ENCODE assay signal across 14 cellular contexts in genomic region chr17:57684711-57685498, GRCh38.
A peak's percentile ranks its signal among the peaks of the same experiment; 100 is the strongest.
DNase-seq lines count a peak whose midpoint lies in the region; ATAC-seq, FAIRE-seq and TF ChIP-seq lines count a peak whose summit lies in the region.
"Had no signal": no experiment of that assay in that cellular context is flagged by ENCODE, and none has a peak within 500 bp of the region (broad histone marks: within the 10 kb centered on the region; RNA-seq: fewer than 3 reads in every experiment).

No MANE protein-coding gene starts in this region.

- ATAC-seq in naive thymus-derived CD8-positive, alpha-beta T cell: no peak
- ATAC-seq in body of pancreas: no peak
- ATAC-seq: K562 had no signal

- CTCF ChIA-PET in activated CD4-positive, alpha-beta memory T cell treated with anti-CD3 and anti-CD28 coated beads, Interleukin-2, amount 10 ng/mL, durations not matched to agents 7 days and 5 days (lab: Charles Lee): interaction anchor here (1.1 kb wide), 1 partner anchor 13 kb away, joined by 3 read pairs; no protein-coding TSS in a partner anchor
- CTCF ChIA-PET in activated CD4-positive, alpha-beta memory T cell treated with anti-CD3 and anti-CD28 coated beads for 36 hours (lab: Charles Lee): interaction anchor here (1.2 kb wide), 1 partner anchor 13 kb away, joined by 5 read pairs; no protein-coding TSS in a partner anchor

- H3K27ac ChIP-seq in endodermal cell (ENCODE audit: low read depth, low read length) (no peak overlapping the region), body of pancreas (no peak overlapping the region), thyroid gland (no peak overlapping the region)

- H3K27me3 ChIP-seq in endodermal cell (ENCODE audit: control insufficient read depth, insufficient read depth, low read length, poor library complexity, severe bottlenecking): no peaks in the 10 kb centered on the region
- no peaks in the 10 kb centered on the region for H3K27me3 ChIP-seq in body of pancreas
- no peaks in the 10 kb centered on the region for H3K27me3 ChIP-seq in thyroid gland

- H3K4me1 ChIP-seq in endodermal cell (ENCODE audit: control insufficient read depth, insufficient read depth, low read length): peaks cover 4% of the 10 kb centered on the region
- no peaks in the 10 kb centered on the region for H3K4me1 ChIP-seq in body of pancreas
- H3K4me1 ChIP-seq in thyroid gland: peaks cover 9 to 12% of the 10 kb centered on the region in 2 donors

- H3K36me3 Mint-ChIP-seq in activated CD4-positive, alpha-beta memory T cell treated with anti-CD3 and anti-CD28 coated beads, Interleukin-2, amount 10 ng/mL, durations not matched to agents 7 days and 5 days (ENCODE audit: low read depth): peaks cover 2% of the 10 kb centered on the region
- H3K36me3 Mint-ChIP-seq in activated CD4-positive, alpha-beta memory T cell treated with anti-CD3 and anti-CD28 coated beads for 36 hours: peaks cover 4% of the 10 kb centered on the region
- peaks cover 16% of the 10 kb centered on the region for H3K36me3 Mint-ChIP-seq in endodermal cell (ENCODE audit: low read depth)
- peaks cover 17% of the 10 kb centered on the region for H3K36me3 Mint-ChIP-seq in progenitor cell of endocrine pancreas (ENCODE audit: insufficient read depth)
- H3K36me3 Mint-ChIP-seq in naive thymus-derived CD8-positive, alpha-beta T cell: peaks cover 5 to 22% (median 12%) of the 10 kb centered on the region in 3 donors

- no peak overlapping the region for H3K4me3 Mint-ChIP-seq in activated CD4-positive, alpha-beta memory T cell treated with anti-CD3 and anti-CD28 coated beads, Interleukin-2, amount 10 ng/mL, durations not matched to agents 7 days and 5 days
- H3K4me3 Mint-ChIP-seq in activated CD4-positive, alpha-beta memory T cell treated with anti-CD3 and anti-CD28 coated beads for 36 hours: no peak overlapping the region
- H3K4me3 Mint-ChIP-seq in endodermal cell (no peak overlapping the region), progenitor cell of endocrine pancreas (ENCODE audit: low read depth) (no peak overlapping the region)
- no peak overlapping the region for H3K4me3 Mint-ChIP-seq in naive thymus-derived CD8-positive, alpha-beta T cell
- H3K4me3 Mint-ChIP-seq: CD14-positive monocyte had no signal

- no peak overlapping the region for H3K9ac ChIP-seq in endodermal cell (ENCODE audit: extremely low read depth, low read length, poor library complexity, severe bottlenecking)

- no peak overlapping the region for H3K27ac Mint-ChIP-seq in activated CD4-positive, alpha-beta memory T cell treated with anti-CD3 and anti-CD28 coated beads, Interleukin-2, amount 10 ng/mL, durations not matched to agents 7 days and 5 days
- no peak overlapping the region for H3K27ac Mint-ChIP-seq in activated CD4-positive, alpha-beta memory T cell treated with anti-CD3 and anti-CD28 coated beads for 36 hours
- H3K27ac Mint-ChIP-seq in endodermal cell (no peak overlapping the region), progenitor cell of endocrine pancreas (peak overlapping the region; percentile 51)
- H3K27ac Mint-ChIP-seq in naive thymus-derived CD8-positive, alpha-beta T cell: peak overlapping the region in 5 of 10 donors; percentile 15 to 72 (median 29)
- H3K27ac Mint-ChIP-seq: CD14-positive monocyte had no signal

- H3K9me3 ChIP-seq in endodermal cell (ENCODE audit: control insufficient read depth, low read length): peaks cover 6% of the 10 kb centered on the region
- no peaks in the 10 kb centered on the region for H3K9me3 ChIP-seq in body of pancreas
- H3K9me3 ChIP-seq in thyroid gland: no peaks in the 10 kb centered on the region

- H3K4me3 ChIP-seq in endodermal cell (ENCODE audit: low read length) (no peak overlapping the region), body of pancreas (no peak overlapping the region), thyroid gland (replicated peaks in 1 of 3) (no peak overlapping the region)
- H3K4me3 ChIP-seq: K562 had no signal

- 95 to 98% methylated on average over 6 to 13 of the region's 13 CpGs for WGBS in endodermal cell (ENCODE audit: insufficient coverage in 1 of 2, insufficient read length in 1 of 2), 2 experiments
- 85 to 87% methylated on average over 13 of the region's 13 CpGs for WGBS in body of pancreas, 2 donors
- 86 to 89% methylated on average over 13 of the region's 13 CpGs for WGBS in thyroid gland, 2 donors

- TF ChIP-seq CTCF in endodermal cell (conservative IDR thresholded peaks at IDR 0.05) (no peak), progenitor cell of endocrine pancreas (IDR thresholded peaks at IDR 0.05; ENCODE audit: unreplicated experiment) (no peak), body of pancreas (IDR thresholded peaks at IDR 0.05) (no peak), thyroid gland (IDR thresholded peaks at IDR 0.05) (no peak)

- no peaks in the 10 kb centered on the region for H3K4me1 Mint-ChIP-seq in activated CD4-positive, alpha-beta memory T cell treated with anti-CD3 and anti-CD28 coated beads, Interleukin-2, amount 10 ng/mL, durations not matched to agents 7 days and 5 days
- no peaks in the 10 kb centered on the region for H3K4me1 Mint-ChIP-seq in activated CD4-positive, alpha-beta memory T cell treated with anti-CD3 and anti-CD28 coated beads for 36 hours (ENCODE audit: low read depth)
- peaks cover 19% of the 10 kb centered on the region for H3K4me1 Mint-ChIP-seq in endodermal cell
- H3K4me1 Mint-ChIP-seq in progenitor cell of endocrine pancreas (ENCODE audit: low read depth): peaks cover 2% of the 10 kb centered on the region
- peaks cover 0 to 6% (median 1%) of the 10 kb centered on the region in 4 donors for H3K4me1 Mint-ChIP-seq in naive thymus-derived CD8-positive, alpha-beta T cell
- H3K4me1 Mint-ChIP-seq: CD14-positive monocyte had no signal

- FAIRE-seq in HTR-8/SVneo (lab: Jason Lieb, UNC): peak; percentile 68
- FAIRE-seq: A204.1, K562 had no signal

- peak; percentile 5 for DNase-seq in activated CD4-positive, alpha-beta memory T cell treated with anti-CD3 and anti-CD28 coated beads, Interleukin-2, amount 10 ng/mL, durations not matched to agents 7 days and 5 days
- no peak for DNase-seq in activated CD4-positive, alpha-beta memory T cell treated with anti-CD3 and anti-CD28 coated beads for 36 hours
- DNase-seq in HTR-8/SVneo (ENCODE audit: insufficient read length, low spot score) (no peak), endodermal cell (peak; percentile 41), progenitor cell of endocrine pancreas (ENCODE audit: low spot score, unreplicated experiment) (no peak), body of pancreas (no peak), thyroid gland (no peak)
- DNase-seq in naive thymus-derived CD8-positive, alpha-beta T cell: no peak
- DNase-seq: COR-L47, NCI-H1694 treated with DMSO at 0.1 percent for 48 hours, NCI-H446 treated with DMSO at 0.1 percent for 48 hours had no signal

- H3K27me3 Mint-ChIP-seq in activated CD4-positive, alpha-beta memory T cell treated with anti-CD3 and anti-CD28 coated beads, Interleukin-2, amount 10 ng/mL, durations not matched to agents 7 days and 5 days: no peaks in the 10 kb centered on the region
- no peaks in the 10 kb centered on the region for H3K27me3 Mint-ChIP-seq in activated CD4-positive, alpha-beta memory T cell treated with anti-CD3 and anti-CD28 coated beads for 36 hours
- H3K27me3 Mint-ChIP-seq in endodermal cell (ENCODE audit: insufficient read depth) (no peaks in the 10 kb centered on the region), progenitor cell of endocrine pancreas (no peaks in the 10 kb centered on the region)
- H3K27me3 Mint-ChIP-seq in naive thymus-derived CD8-positive, alpha-beta T cell: no peaks in the 10 kb centered on the region

- peaks cover 6% of the 10 kb centered on the region for H3K36me3 ChIP-seq in endodermal cell (ENCODE audit: control insufficient read depth, insufficient read depth, low read length)
- H3K36me3 ChIP-seq in body of pancreas (replicated peaks in 1 of 2; ENCODE audit: insufficient read depth in 1 of 2, low read depth in 2 of 2): no peaks in the 10 kb centered on the region
- H3K36me3 ChIP-seq in thyroid gland: no peaks in the 10 kb centered on the region

- POLR2A ChIA-PET in activated CD4-positive, alpha-beta memory T cell treated with anti-CD3 and anti-CD28 coated beads, Interleukin-2, amount 10 ng/mL, durations not matched to agents 7 days and 5 days (lab: Charles Lee): interaction anchor here (0.5 kb wide), 1 partner anchor 422 kb away, joined by 3 read pairs; no protein-coding TSS in a partner anchor
- POLR2A ChIA-PET in activated CD4-positive, alpha-beta memory T cell treated with anti-CD3 and anti-CD28 coated beads for 36 hours (lab: Charles Lee): no interaction called here
- POLR2A ChIA-PET in naive thymus-derived CD8-positive, alpha-beta T cell (lab: Charles Lee): interaction anchor here (1.0 kb wide), 1 partner anchor 9 kb away, joined by 3 read pairs; no protein-coding TSS in a partner anchor

- no peaks in the 10 kb centered on the region for H3K9me3 Mint-ChIP-seq in activated CD4-positive, alpha-beta memory T cell treated with anti-CD3 and anti-CD28 coated beads, Interleukin-2, amount 10 ng/mL, durations not matched to agents 7 days and 5 days
- H3K9me3 Mint-ChIP-seq in activated CD4-positive, alpha-beta memory T cell treated with anti-CD3 and anti-CD28 coated beads for 36 hours: no peaks in the 10 kb centered on the region
- H3K9me3 Mint-ChIP-seq in endodermal cell (peaks cover 2% of the 10 kb centered on the region), progenitor cell of endocrine pancreas (ENCODE audit: low read depth) (no peaks in the 10 kb centered on the region)
- peaks cover 0 to 4% (median 0%) of the 10 kb centered on the region in 9 donors for H3K9me3 Mint-ChIP-seq in naive thymus-derived CD8-positive, alpha-beta T cell
- H3K9me3 Mint-ChIP-seq: CD14-positive monocyte had no signal

- intact Hi-C loops in activated CD4-positive, alpha-beta memory T cell treated with anti-CD3 and anti-CD28 coated beads for 36 hours (cut with micrococcal nuclease): no loop called here
- intact Hi-C loops in body of pancreas (cut with DNase I): no loop called here
- intact Hi-C loops in thyroid gland (cut with DNase I): no loop called here

- TF ChIP-seq POLR2A in body of pancreas (IDR thresholded peaks at IDR 0.05): no peak
- no peak for TF ChIP-seq POLR2A in thyroid gland (IDR thresholded peaks at IDR 0.05)

Comparison
In these comparisons a context has a peak if more than half of its experiments do, and no peak if none do; other contexts are left out.
1. DNase-seq: peak in activated CD4-positive, alpha-beta memory T cell treated with anti-CD3 and anti-CD28 coated beads, Interleukin-2, amount 10 ng/mL, durations not matched to agents 7 days and 5 days (single experiment) and endodermal cell (single experiment); none in activated CD4-positive, alpha-beta memory T cell treated with anti-CD3 and anti-CD28 coated beads for 36 hours (single experiment), HTR-8/SVneo (single experiment), progenitor cell of endocrine pancreas (single experiment), naive thymus-derived CD8-positive, alpha-beta T cell (0 of 10), body of pancreas (0 of 4) and thyroid gland (0 of 2).